ENCODE assay signal across 1 cellular context in genomic region chr11:1848640-1849265, GRCh38.
TF ChIP-seq lines count a peak whose summit lies in the region.

No MANE protein-coding gene starts in this region.

TF ChIP-seq in HepG2, 621 proteins besides CTCF, POLR2A, EP300 and RAD21:
- TF ChIP-seq ZBTB43 (CRISPR knock-in tag; conservative IDR thresholded peaks at IDR 0.05), result no peak
- no peak for TF ChIP-seq ZNF44 (CRISPR knock-in tag; IDR thresholded peaks at IDR 0.05)
- no peak for TF ChIP-seq MEIS2 (CRISPR knock-in tag; IDR thresholded peaks at IDR 0.05)
- TF ChIP-seq SMARCE1 (IDR thresholded peaks at IDR 0.05; ENCODE audit: borderline replicate concordance), result no peak
- TF ChIP-seq ZNF83 (CRISPR knock-in tag; IDR thresholded peaks at IDR 0.05; ENCODE audit: borderline replicate concordance), result no peak
- no peak for TF ChIP-seq TGIF2 (CRISPR knock-in tag; IDR thresholded peaks at IDR 0.05)
- no peak for TF ChIP-seq RERE (CRISPR knock-in tag; IDR thresholded peaks at IDR 0.05; ENCODE audit: low read depth)
- TF ChIP-seq ZBTB7B (CRISPR knock-in tag; IDR thresholded peaks at IDR 0.05), result no peak
- no peak for TF ChIP-seq ZNF563 (CRISPR knock-in tag; IDR thresholded peaks at IDR 0.05)
- no peak for TF ChIP-seq SNAPC5 (CRISPR knock-in tag; IDR thresholded peaks at IDR 0.05; ENCODE audit: borderline replicate concordance)
- no peak for TF ChIP-seq ONECUT2 (CRISPR knock-in tag; IDR thresholded peaks at IDR 0.05)
